In the genomic region with DNA sequence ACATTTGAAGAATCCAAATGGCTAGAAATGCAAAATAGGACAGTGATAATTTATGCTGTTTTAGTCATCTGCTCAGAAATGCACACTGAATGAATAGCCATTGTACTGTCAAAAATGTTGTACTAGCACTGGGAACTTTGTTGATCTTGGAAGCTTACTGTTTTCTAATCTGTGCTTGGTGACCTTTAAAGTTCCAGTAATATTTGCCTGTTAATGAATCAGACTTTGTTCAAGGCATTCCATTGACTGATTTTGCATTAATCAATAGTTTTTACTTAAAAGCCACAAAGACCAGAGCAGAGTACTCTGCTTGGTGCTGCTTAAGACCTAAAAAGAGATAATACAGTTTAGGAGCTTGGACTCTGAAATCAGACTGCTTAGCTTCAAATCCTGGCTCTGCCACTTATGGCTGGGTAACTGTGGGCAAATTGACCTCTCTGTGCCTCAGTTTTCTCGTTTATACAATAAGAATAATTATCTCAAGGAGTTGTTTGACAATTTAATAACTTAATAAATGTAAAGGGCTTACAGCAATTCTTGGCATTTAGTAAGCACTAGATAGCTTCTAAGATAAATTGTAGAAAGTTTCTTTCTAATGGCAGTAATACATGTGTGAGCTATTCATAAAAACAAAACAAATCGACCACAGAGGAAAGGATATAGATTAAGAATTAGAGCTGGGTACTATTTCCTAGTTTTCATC, we compare ENCODE assay signal across 29 cellular contexts. TPM values are rescaled to one million over a fixed set of nuclear protein-coding genes. Genes with fewer than 3 reads are reported as not detected.
DNase-seq lines count a peak whose midpoint lies in the region; ATAC-seq, FAIRE-seq and TF ChIP-seq lines count a peak whose summit lies in the region.
"Had no signal": no experiment of that assay in that cellular context is flagged by ENCODE, and none has a peak within 500 bp of the region (broad histone marks: within the 10 kb centered on the region; RNA-seq: fewer than 3 reads in every experiment).

No MANE protein-coding gene starts in this region.

- WGBS in testis, 2 donors: 54 to 57% methylated on average over 2 of the region's 2 CpGs

- no peaks in the 10 kb centered on the region for H3K9me2 ChIP-seq in MM.1S (replicated peaks; ENCODE audit: insufficient read depth, low read length)

- no peaks in the 10 kb centered on the region for H3K36me3 ChIP-seq in astrocyte (ENCODE audit: insufficient read depth, low read length)
- no peaks in the 10 kb centered on the region for H3K36me3 ChIP-seq in osteoblast (ENCODE audit: insufficient read depth, low read length)
- H3K36me3 ChIP-seq in testis (ENCODE audit: low read depth, missing control alignments): no peaks in the 10 kb centered on the region
- H3K36me3 ChIP-seq in MM.1S (replicated peaks; ENCODE audit: insufficient read depth, low read length): no peaks in the 10 kb centered on the region
- H3K36me3 ChIP-seq: cardiac muscle cell, prostate gland, SJCRH30, tibial artery had no signal

- no peaks in the 10 kb centered on the region for H3K36me3 Mint-ChIP-seq in astrocyte (ENCODE audit: low read depth, unreplicated experiment)
- H3K36me3 Mint-ChIP-seq: T-cell had no signal

- DNase-seq in astrocyte (ENCODE audit: low read depth) (peak; percentile 19), globus pallidus (ENCODE audit: low spot score) (peak; percentile 83), osteoblast (ENCODE audit: insufficient read length, low spot score, missing footprints) (peak; percentile 35), testis (no peak), MM.1S (no peak)
- no peak for DNase-seq in effector CD4-positive, alpha-beta T cell
- DNase-seq: activated CD4-positive, alpha-beta T cell treated with anti-CD3 and anti-CD28 coated beads, Interleukin-2, amount 50 U/mL, for 48 hours; activated CD8-positive, alpha-beta memory T cell treated with anti-CD3 and anti-CD28 coated beads, Interleukin-2, amount 50 U/mL, for 4 hours; activated naive CD4-positive, alpha-beta T cell treated with anti-CD3 and anti-CD28 coated beads, Interleukin-2, amount 50 U/mL, for 16 hours; amygdala; CD4-positive, alpha-beta T cell; dermis blood vessel endothelial cell; HCEC 1CT; mammary epithelial cell; NCI-H1092 treated with DMSO at 0.1 percent for 48 hours; NCI-H187; NCI-H2171 treated with DMSO at 0.1 percent for 48 hours; NCI-H524; SJCRH30; stimulated activated naive CD4-positive, alpha-beta T cell treated with Interleukin-2 at 50 U/mL for 16 hours; T-cell; tibial artery had no signal

- H3K27ac ChIP-seq in astrocyte (ENCODE audit: low read depth, low read length) (no peak overlapping the region), osteoblast (ENCODE audit: low read depth, low read length) (no peak overlapping the region), testis (peak overlapping the region; percentile 44 to 46), MM.1S (ENCODE audit: low read length) (no peak overlapping the region)
- H3K27ac ChIP-seq: cardiac muscle cell, prostate gland, SJCRH30, tibial artery had no signal

- H3K27me3 ChIP-seq in astrocyte (ENCODE audit: insufficient read depth, low read length) (peaks cover 18% of the 10 kb centered on the region), osteoblast (ENCODE audit: insufficient read depth, low read length) (peaks cover 25% of the 10 kb centered on the region), testis (no peaks in the 10 kb centered on the region), MM.1S (replicated peaks; ENCODE audit: insufficient read depth, low read length) (no peaks in the 10 kb centered on the region)
- H3K27me3 ChIP-seq: SJCRH30, tibial artery had no signal

- H3K4me1 ChIP-seq in astrocyte (ENCODE audit: insufficient read depth, low read length) (no peaks in the 10 kb centered on the region), osteoblast (ENCODE audit: insufficient read depth, low read length) (no peaks in the 10 kb centered on the region), testis (peaks cover 10% of the 10 kb centered on the region), MM.1S (ENCODE audit: low read length) (peaks cover 12% of the 10 kb centered on the region)
- H3K4me1 ChIP-seq: prostate gland, SJCRH30, tibial artery had no signal

- no peak overlapping the region for H2AFZ ChIP-seq in astrocyte (ENCODE audit: low read depth, low read length)
- no peak overlapping the region for H2AFZ ChIP-seq in osteoblast (ENCODE audit: low read length)
- H2AFZ ChIP-seq in MM.1S (ENCODE audit: low read length): no peak overlapping the region

- peaks cover 9% of the 10 kb centered on the region for H3K27me3 Mint-ChIP-seq in astrocyte (ENCODE audit: low read depth, unreplicated experiment)
- H3K27me3 Mint-ChIP-seq: CD4-positive, alpha-beta T cell had no signal

- H3K9me3 Mint-ChIP-seq in astrocyte (ENCODE audit: unreplicated experiment): no peaks in the 10 kb centered on the region
- H3K9me3 Mint-ChIP-seq: CD4-positive, alpha-beta T cell; neural crest cell; T-cell had no signal

- TF ChIP-seq CTCF in astrocyte (IDR thresholded peaks at IDR 0.05; ENCODE audit: insufficient read depth, low read depth, low read length) (no peak), osteoblast (IDR thresholded peaks at IDR 0.05; ENCODE audit: extremely low read depth, low read depth, low read length) (no peak), testis (IDR thresholded peaks at IDR 0.05) (no peak), MM.1S (IDR thresholded peaks at IDR 0.05; ENCODE audit: low read length) (no peak)

- H3K79me2 ChIP-seq in astrocyte (ENCODE audit: insufficient read depth, low read length): no peaks in the 10 kb centered on the region
- H3K79me2 ChIP-seq in osteoblast (ENCODE audit: insufficient read depth, low read length): no peaks in the 10 kb centered on the region
- no peaks in the 10 kb centered on the region for H3K79me2 ChIP-seq in MM.1S (ENCODE audit: low read length)

- H3F3A ChIP-seq in MM.1S (ENCODE audit: insufficient read depth, low read length): peaks cover 9% of the 10 kb centered on the region

- intact Hi-C loops in testis (cut with DNase I; ENCODE audit: low total_unique reads): no loop called here

- ATAC-seq in HG03175 (IDR thresholded peaks at IDR 0.05; ENCODE audit: unreplicated experiment): no peak
- ATAC-seq in GM21423 (IDR thresholded peaks at IDR 0.05; ENCODE audit: unreplicated experiment): no peak
- ATAC-seq: T-cell had no signal

- H3K9ac ChIP-seq in astrocyte (ENCODE audit: low read length) (no peak overlapping the region), MM.1S (ENCODE audit: low read length) (no peak overlapping the region)

- H3K4me3 Mint-ChIP-seq in astrocyte (ENCODE audit: unreplicated experiment): no peak overlapping the region
- H3K4me3 Mint-ChIP-seq: CD4-positive, alpha-beta T cell; neural crest cell; T-cell had no signal

- H3K9me3 ChIP-seq in astrocyte (ENCODE audit: insufficient read depth, low read depth, low read length) (no peaks in the 10 kb centered on the region), osteoblast (ENCODE audit: low read depth, low read length) (no peaks in the 10 kb centered on the region), testis (no peaks in the 10 kb centered on the region), MM.1S (replicated peaks; ENCODE audit: insufficient read depth, low read length) (no peaks in the 10 kb centered on the region)
- H3K9me3 ChIP-seq: prostate gland, SJCRH30, tibial artery had no signal

- no peak for FAIRE-seq in astrocyte (lab: Jason Lieb, UNC)
- FAIRE-seq: RCC 7860 had no signal

- H4K20me1 ChIP-seq in astrocyte (ENCODE audit: insufficient read depth, low read length) (no peaks in the 10 kb centered on the region), osteoblast (ENCODE audit: insufficient read depth, low read length) (no peaks in the 10 kb centered on the region), MM.1S (ENCODE audit: insufficient read depth, low read length) (no peaks in the 10 kb centered on the region)

- H3K4me3 ChIP-seq in astrocyte (ENCODE audit: insufficient read depth, low read depth, low read length) (no peak overlapping the region), osteoblast (ENCODE audit: insufficient read depth, low read length) (no peak overlapping the region), testis (no peak overlapping the region), MM.1S (ENCODE audit: low read length) (no peak overlapping the region)
- H3K4me3 ChIP-seq: cardiac muscle cell, prostate gland, SJCRH30, tibial artery had no signal

- no peaks in the 10 kb centered on the region for H3K4me1 Mint-ChIP-seq in astrocyte (ENCODE audit: low read depth, unreplicated experiment)

- H3K4me2 ChIP-seq in astrocyte (ENCODE audit: low read length) (no peak overlapping the region), osteoblast (ENCODE audit: insufficient read depth, low read length) (no peak overlapping the region), MM.1S (ENCODE audit: low read depth, low read length) (no peak overlapping the region)

- no peak overlapping the region for H3K27ac Mint-ChIP-seq in astrocyte (ENCODE audit: unreplicated experiment)
- H3K27ac Mint-ChIP-seq: CD4-positive, alpha-beta T cell had no signal

- no peak for TF ChIP-seq POLR2A in testis (IDR thresholded peaks at IDR 0.05)

RNA-seq across cellular contexts. Expression of a gene that starts 4.6 kb away (rescaled TPM):
- total RNA-seq in astrocyte (2.6 and 3.4 TPM in 2 replicates), osteoblast (not detected in 2 replicates), testis (100 to 1,000 TPM; 114 to 149 TPM)
- polyA plus RNA-seq in testis (ENCODE audit: insufficient read depth, low read depth, low replicate concordance): 73.1 TPM
- total RNA-seq: HT-29, mammary epithelial cell had no signal
- polyA plus RNA-seq: mammary epithelial cell had no signal

Comparison
In these comparisons a context has a peak if more than half of its experiments do, and no peak if none do; other contexts are left out.
1. DNase-seq: peak in astrocyte (single experiment), globus pallidus (single experiment) and osteoblast (single experiment); none in testis (single experiment), effector CD4-positive, alpha-beta T cell (single experiment) and MM.1S (single experiment).
2. H3K27ac ChIP-seq: peak in testis (2 of 2); none in astrocyte (single experiment), osteoblast (single experiment) and MM.1S (single experiment).
3. RNA of a gene that starts 4.6 kb away (total RNA-seq): 114 to 149 TPM in testis; 2.6 to 3.4 TPM in astrocyte and not detected in osteoblast; every median in the first group is over 10 times any median in the second.